8 cellular contexts compared by ENCODE assay signal in the genomic region with DNA sequence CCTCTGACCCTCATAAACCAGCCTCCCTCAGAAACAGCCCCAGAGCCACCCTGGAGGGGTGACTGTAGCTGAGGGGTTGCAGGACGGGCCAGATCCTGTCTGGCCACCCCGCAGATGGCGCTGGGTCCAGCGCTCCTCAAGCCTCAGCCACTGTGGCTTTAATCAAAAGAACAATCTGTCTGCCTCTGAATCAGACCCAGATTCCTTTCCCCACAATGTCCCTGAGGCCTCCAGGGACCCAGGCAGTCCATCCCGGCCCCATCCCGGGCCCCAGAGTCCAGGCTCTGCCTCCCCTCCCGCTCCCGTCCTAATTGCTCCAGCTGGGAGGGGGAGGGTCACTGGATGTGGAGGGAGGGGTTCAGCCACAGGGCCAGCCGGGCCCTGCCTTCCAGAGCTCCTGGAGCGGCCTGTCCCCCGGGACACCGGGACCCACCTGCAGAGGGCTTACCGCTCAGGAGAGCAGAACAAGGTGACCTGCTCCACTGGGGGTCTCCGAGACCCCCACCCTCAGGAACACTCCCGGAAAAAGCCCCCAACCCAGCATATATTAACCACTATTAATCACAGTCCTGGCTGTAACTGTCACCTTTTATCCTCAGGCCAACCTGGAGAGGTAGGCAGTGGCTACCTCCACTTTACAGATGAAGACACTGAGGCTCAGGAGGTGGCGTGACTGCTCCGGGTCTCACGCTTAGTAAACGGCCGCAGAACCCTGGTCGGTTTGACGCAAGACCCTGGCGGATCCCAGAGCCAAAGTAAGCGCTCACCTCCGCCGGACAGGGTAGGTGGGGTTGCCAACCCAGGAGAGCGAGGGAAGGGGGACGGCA. TPM values are rescaled to one million over a fixed set of nuclear protein-coding genes. Genes with fewer than 3 reads are reported as not detected.
A peak's percentile ranks its signal among the peaks of the same experiment; 100 is the strongest.
DNase-seq lines count a peak whose midpoint lies in the region; ATAC-seq and TF ChIP-seq lines count a peak whose summit lies in the region.

No MANE protein-coding gene starts in this region.

- DNase-seq in activated naive CD4-positive, alpha-beta T cell treated with anti-CD3 and anti-CD28 coated beads, Interleukin-2, amount 10 ng/mL, durations not matched to agents 7 days and 5 days = no peak
- no peak for DNase-seq in activated naive CD4-positive, alpha-beta T cell treated with anti-CD3 and anti-CD28 coated beads, Interleukin-2, amount 50 U/mL, for 16 hours
- DNase-seq in chondrocyte (ENCODE audit: low spot score) (no peak), mesenchymal stem cell (peak; percentile 73), upper lobe of right lung (no peak), ureter (ENCODE audit: low spot score) (no peak)

- peak overlapping the region; percentile 97 for H2BK120ac ChIP-seq in mesenchymal stem cell (ENCODE audit: low read depth, low read length)

- no peak overlapping the region for H3K27ac Mint-ChIP-seq in activated naive CD4-positive, alpha-beta T cell treated with anti-CD3 and anti-CD28 coated beads, Interleukin-2, amount 10 ng/mL, durations not matched to agents 7 days and 5 days
- H3K27ac Mint-ChIP-seq in chondrocyte (ENCODE audit: unreplicated experiment) = peak overlapping the region; percentile 82

- H3K36me3 ChIP-seq in mesenchymal stem cell (ENCODE audit: control insufficient read depth in 1 of 2, insufficient read depth in 2 of 2, low read depth in 1 of 2, low read length in 2 of 2) = peaks cover 0 to 4% of the 10 kb centered on the region in 2 experiments
- H3K36me3 ChIP-seq in upper lobe of right lung = no peaks in the 10 kb centered on the region

- H3K36me3 Mint-ChIP-seq in activated naive CD4-positive, alpha-beta T cell treated with anti-CD3 and anti-CD28 coated beads, Interleukin-2, amount 10 ng/mL, durations not matched to agents 7 days and 5 days = no peaks in the 10 kb centered on the region
- peaks cover 8% of the 10 kb centered on the region for H3K36me3 Mint-ChIP-seq in chondrocyte (ENCODE audit: low read depth)

- 9% methylated on average over 20 of the region's 28 CpGs for WGBS in mesenchymal stem cell

- H4K91ac ChIP-seq in mesenchymal stem cell (ENCODE audit: low read length) = peak overlapping the region; percentile 96

- CTCF ChIA-PET in activated naive CD4-positive, alpha-beta T cell treated with anti-CD3 and anti-CD28 coated beads, Interleukin-2, amount 10 ng/mL, durations not matched to agents 7 days and 5 days (lab: Charles Lee) = interaction anchor here (0.6 kb wide), 1 partner anchor 665 kb away, joined by 3 read pairs; no protein-coding TSS in a partner anchor

- H3K27ac ChIP-seq in mesenchymal stem cell (ENCODE audit: low read length, poor library complexity, severe bottlenecking) (no peak overlapping the region), upper lobe of right lung (peak overlapping the region; percentile 51)

- H3K9me3 Mint-ChIP-seq in activated naive CD4-positive, alpha-beta T cell treated with anti-CD3 and anti-CD28 coated beads, Interleukin-2, amount 10 ng/mL, durations not matched to agents 7 days and 5 days = no peaks in the 10 kb centered on the region
- H3K9me3 Mint-ChIP-seq in chondrocyte (ENCODE audit: low read depth) = no peaks in the 10 kb centered on the region

- peak overlapping the region; percentile 45 for H3K4me3 Mint-ChIP-seq in activated naive CD4-positive, alpha-beta T cell treated with anti-CD3 and anti-CD28 coated beads, Interleukin-2, amount 10 ng/mL, durations not matched to agents 7 days and 5 days
- H3K4me3 Mint-ChIP-seq in chondrocyte (ENCODE audit: unreplicated experiment) = peak overlapping the region; percentile 83

- TF ChIP-seq CTCF in chondrocyte (IDR thresholded peaks at IDR 0.05) (peak; percentile 10), upper lobe of right lung (IDR thresholded peaks at IDR 0.05) (no peak)

- peak overlapping the region in 1 of 2 experiments; percentile 6 for H3K23ac ChIP-seq in mesenchymal stem cell (ENCODE audit: low read length in 2 of 2)

- H3K4me1 Mint-ChIP-seq in activated naive CD4-positive, alpha-beta T cell treated with anti-CD3 and anti-CD28 coated beads, Interleukin-2, amount 10 ng/mL, durations not matched to agents 7 days and 5 days = peaks cover 21% of the 10 kb centered on the region
- peaks cover 54% of the 10 kb centered on the region for H3K4me1 Mint-ChIP-seq in chondrocyte (ENCODE audit: low read depth)

- H3K27me3 Mint-ChIP-seq in activated naive CD4-positive, alpha-beta T cell treated with anti-CD3 and anti-CD28 coated beads, Interleukin-2, amount 10 ng/mL, durations not matched to agents 7 days and 5 days = peaks cover 85% of the 10 kb centered on the region
- no peaks in the 10 kb centered on the region for H3K27me3 Mint-ChIP-seq in chondrocyte (ENCODE audit: low read depth)

- H3K4ac ChIP-seq in mesenchymal stem cell (ENCODE audit: low read depth in 1 of 2, low read length in 2 of 2) = peak overlapping the region; percentile 68 to 79

- peak overlapping the region; percentile 81 for H2AK5ac ChIP-seq in mesenchymal stem cell (ENCODE audit: low read length, severe bottlenecking)

- no peaks in the 10 kb centered on the region for H3K79me1 ChIP-seq in mesenchymal stem cell (replicated peaks; ENCODE audit: low read length, poor library complexity, severe bottlenecking)

- H2BK12ac ChIP-seq in mesenchymal stem cell (ENCODE audit: low read length in 2 of 2) = peak overlapping the region; percentile 80 to 99

- peak overlapping the region; percentile 94 for H4K8ac ChIP-seq in mesenchymal stem cell (ENCODE audit: low read length)

- intact Hi-C loops in upper lobe of right lung (cut with DNase I) = no loop called here

- H3K9me3 ChIP-seq in mesenchymal stem cell (ENCODE audit: control insufficient read depth, low read length) (no peaks in the 10 kb centered on the region), upper lobe of right lung (no peaks in the 10 kb centered on the region)

- H3K9ac ChIP-seq in mesenchymal stem cell (ENCODE audit: low read length) = no peak overlapping the region

- H2BK5ac ChIP-seq in mesenchymal stem cell (ENCODE audit: low read depth, low read length, poor library complexity, severe bottlenecking) = no peak overlapping the region

- peak overlapping the region; percentile 9 to 86 for H3K4me3 ChIP-seq in mesenchymal stem cell (ENCODE audit: insufficient read depth in 1 of 2, low read depth in 1 of 2, low read length in 2 of 2)
- H3K4me3 ChIP-seq in upper lobe of right lung = peak overlapping the region; percentile 66

- H3K4me1 ChIP-seq in mesenchymal stem cell (ENCODE audit: control insufficient read depth, insufficient read depth, low read depth, low read length) (peaks cover 23% of the 10 kb centered on the region), upper lobe of right lung (peaks cover 17% of the 10 kb centered on the region)

- ATAC-seq in upper lobe of right lung (no peak), HG02840 (IDR thresholded peaks at IDR 0.05; ENCODE audit: low FRiP score, unreplicated experiment) (no peak), HG02763 (IDR thresholded peaks at IDR 0.05; ENCODE audit: unreplicated experiment) (no peak)

- peak overlapping the region; percentile 1 for H2AFZ ChIP-seq in mesenchymal stem cell (ENCODE audit: low read depth, low read length)

- H3K18ac ChIP-seq in mesenchymal stem cell (ENCODE audit: low read depth in 1 of 2, low read length in 2 of 2) = peak overlapping the region; percentile 85 to 95

- H2BK15ac ChIP-seq in mesenchymal stem cell (ENCODE audit: low read depth, poor library complexity, severe bottlenecking) = no peak overlapping the region

- peak overlapping the region; percentile 73 for H3K4me2 ChIP-seq in mesenchymal stem cell (ENCODE audit: low read length, poor library complexity, severe bottlenecking)

- H3K27me3 ChIP-seq in mesenchymal stem cell (ENCODE audit: control insufficient read depth in 1 of 2, insufficient read depth in 1 of 2, low read length in 2 of 2) = peaks cover 0 to 2% of the 10 kb centered on the region in 2 experiments
- H3K27me3 ChIP-seq in upper lobe of right lung = peaks cover 22% of the 10 kb centered on the region

- H3K14ac ChIP-seq in mesenchymal stem cell (ENCODE audit: low read length in 2 of 2) = peak overlapping the region in 1 of 2 experiments; percentile 99

RNA-seq across cellular contexts. Expression of a gene that starts 0.8 kb away (rescaled TPM):
- total RNA-seq in chondrocyte = 191 to 492 TPM (median 490 TPM) in 3 replicates
- polyA plus RNA-seq in mesenchymal stem cell (2013, experiment 1 of 2) = 112 TPM
- polyA plus RNA-seq in mesenchymal stem cell (2013, experiment 2 of 2) = 108 TPM
- total RNA-seq in upper lobe of right lung = 39.0 TPM
- total RNA-seq in ureter = 81.8 TPM

RNA-seq across cellular contexts. Expression of a gene that starts 15.5 kb away (rescaled TPM):
- total RNA-seq in chondrocyte (not detected in 3 replicates), upper lobe of right lung (not detected), ureter (not detected)
- polyA plus RNA-seq in mesenchymal stem cell (2013, experiment 1 of 2) = not detected
- polyA plus RNA-seq in mesenchymal stem cell (2013, experiment 2 of 2) = not detected

RNA-seq across cellular contexts. Expression of a gene that starts 21.7 kb away (rescaled TPM):
- 0.90 to 1.9 TPM (median 1.3 TPM) in 3 replicates for total RNA-seq in chondrocyte
- 0.32 TPM for polyA plus RNA-seq in mesenchymal stem cell (2013, experiment 1 of 2)
- polyA plus RNA-seq in mesenchymal stem cell (2013, experiment 2 of 2) = 0.27 TPM
- 3.0 TPM for total RNA-seq in upper lobe of right lung
- 3.9 TPM for total RNA-seq in ureter

RNA-seq across cellular contexts. Expression of a gene that starts 49.7 kb away (rescaled TPM):
- total RNA-seq in chondrocyte = 1.3 to 1.5 TPM (median 1.3 TPM) in 3 replicates
- polyA plus RNA-seq in mesenchymal stem cell (2013, experiment 1 of 2) = 1.9 TPM
- 2.1 TPM for polyA plus RNA-seq in mesenchymal stem cell (2013, experiment 2 of 2)
- 0.93 TPM for total RNA-seq in upper lobe of right lung
- 0.96 TPM for total RNA-seq in ureter
